In the genomic region with DNA sequence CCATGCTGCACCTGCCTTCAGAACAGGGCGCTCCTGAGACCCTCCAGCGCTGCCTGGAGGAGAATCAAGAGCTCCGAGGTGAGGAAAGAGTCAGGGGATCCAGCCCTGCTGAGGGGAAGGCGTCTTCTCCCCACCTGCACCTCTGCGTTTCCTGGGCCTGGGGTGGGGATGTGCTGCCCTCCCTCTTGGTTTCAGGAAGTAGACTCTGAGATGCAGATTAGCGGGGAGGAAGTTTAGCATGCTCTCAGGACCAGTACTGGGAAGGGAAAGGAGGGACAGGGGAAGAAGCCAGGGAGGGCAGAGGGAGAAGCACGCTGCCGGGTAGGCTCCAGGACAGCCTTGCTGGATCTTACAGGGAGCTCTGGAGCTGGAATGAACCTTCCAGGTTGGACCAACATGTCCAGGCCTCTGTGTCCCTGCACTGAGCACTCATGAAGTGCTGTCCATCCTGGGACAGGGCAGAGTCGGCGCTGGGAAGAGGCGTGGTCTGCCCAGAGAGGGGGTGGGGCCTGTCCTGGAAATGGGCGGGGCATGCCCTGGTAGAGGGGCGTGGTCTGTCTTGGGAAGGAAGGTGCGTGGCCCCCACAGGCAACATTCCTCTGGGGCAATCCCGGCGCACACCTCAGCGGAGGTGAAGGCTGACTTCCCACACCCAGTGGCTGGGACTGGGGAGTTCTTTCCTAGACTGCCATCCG, we compare ENCODE assay signal across 13 cellular contexts. TPM values are rescaled to one million over a fixed set of nuclear protein-coding genes. Genes with fewer than 3 reads are reported as not detected.
"Had no signal": no experiment of that assay in that cellular context is flagged by ENCODE, and none has a peak within 500 bp of the region (broad histone marks: within the 10 kb centered on the region; RNA-seq: fewer than 3 reads in every experiment).

No MANE protein-coding gene starts in this region.

RNA-seq across cellular contexts. Expression of a gene that starts 32.7 kb away (rescaled TPM):
- total RNA-seq: activated T-cell treated with anti-CD3 and anti-CD28 coated beads, Interleukin-2, amount 50 U/mL, for 4 hours; activated T-helper 2 cell treated with anti-CD3 and anti-CD28 coated beads, Interferon-gamma antibody, Interleukin-2, Interleukin-4, amounts not matched to agents 10 μg/mL and 5 μg/mL and 100 μg/mL, durations not matched to agents 14 hours and 24 hours and 36 hours; esophagus muscularis mucosa; frontal cortex; hepatocyte; left ventricle myocardium inferior; lung microvascular endothelial cell; naive thymus-derived CD8-positive, alpha-beta T cell; pulmonary artery endothelial cell; right cardiac atrium; skeletal muscle tissue; urinary bladder had no signal
- polyA plus RNA-seq: hepatocyte; immature natural killer cell; naive thymus-derived CD8-positive, alpha-beta T cell; right cardiac atrium; urinary bladder had no signal
